10 cellular contexts compared by ENCODE assay signal in genomic region chr7:45909576-45909975, GRCh38. TPM values are rescaled to one million over a fixed set of nuclear protein-coding genes. Genes with fewer than 3 reads are reported as not detected.
"Had no signal": no experiment of that assay in that cellular context is flagged by ENCODE, and none has a peak within 500 bp of the region (broad histone marks: within the 10 kb centered on the region; RNA-seq: fewer than 3 reads in every experiment).

No MANE protein-coding gene starts in this region.

- H3K36me3 ChIP-seq: HAP-1 had no signal

- ATAC-seq: GM23338, HCT116 had no signal

- H3K4me3 ChIP-seq: GM23338, HAP-1 had no signal

- H2AFZ ChIP-seq: GM23338 had no signal

- H3K27ac Mint-ChIP-seq: GM23338, H9, HFFc6 had no signal

- DNase-seq: GOT3, H7, H9, HCEC 1CT, HFFc6 had no signal

- H3K9me3 ChIP-seq: HAP-1 had no signal

- H3K4me2 ChIP-seq: GM23338 had no signal

- H3K4me3 Mint-ChIP-seq: GM23338, H9, HFFc6 had no signal

- H3K4me1 Mint-ChIP-seq: GM23338 had no signal

- H3K4me1 ChIP-seq: HAP-1 had no signal

- H3K9me3 Mint-ChIP-seq: GM23338 had no signal

RNA-seq across cellular contexts. Expression of gene IGFBP1, which starts 21.3 kb away (rescaled TPM):
- total RNA-seq: GM23338, H1, H4, H7, H9, HFFc6 had no signal
- polyA plus RNA-seq: GM23338, H1 had no signal

RNA-seq across cellular contexts. Expression of gene CCDC201, which starts 36.7 kb away (rescaled TPM):
- total RNA-seq: GM23338, H1, H7, H9, HFFc6 had no signal
- polyA plus RNA-seq: GM23338, H1 had no signal
